ENCODE assay signal across 26 cellular contexts in the genomic region with DNA sequence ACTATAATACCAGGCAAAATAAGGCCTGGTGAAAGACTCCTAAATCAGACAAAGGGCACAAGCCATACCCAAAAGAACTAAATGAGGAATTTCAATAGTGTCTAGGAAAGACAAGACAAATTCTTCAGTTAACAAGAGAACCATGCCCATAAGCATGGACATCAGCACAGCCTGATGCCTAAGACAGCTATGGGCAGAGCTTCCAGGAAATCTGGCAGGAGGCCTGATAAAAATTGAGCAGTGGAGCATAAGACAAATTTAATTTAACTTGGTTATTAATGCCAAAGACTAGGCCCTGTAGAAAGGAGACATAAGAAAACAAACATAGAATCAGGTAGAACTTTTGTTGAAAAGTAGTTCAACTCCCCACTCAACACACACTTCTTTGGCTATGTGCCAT.
"Had no signal": no experiment of that assay in that cellular context is flagged by ENCODE, and none has a peak within 500 bp of the region (broad histone marks: within the 10 kb centered on the region; RNA-seq: fewer than 3 reads in every experiment).

No MANE protein-coding gene starts in this region.

- H3K4me3 ChIP-seq: cardiac muscle cell, MG63, SJSA1 had no signal

- FAIRE-seq: RCC 7860 had no signal

- DNase-seq: activated CD4-positive, alpha-beta T cell treated with anti-CD3 and anti-CD28 coated beads for 48 hours; activated CD4-positive, alpha-beta T cell treated with anti-CD3 and anti-CD28 coated beads, Interleukin-2, amount 50 U/mL, for 4 hours; activated CD4-positive, CD25-positive, alpha-beta regulatory T cell treated with anti-CD3 and anti-CD28 coated beads, Interleukin-2, amount 50 U/mL, for 72 hours; activated CD8-positive, alpha-beta T cell treated with anti-CD3 and anti-CD28 coated beads, Interleukin-2, amount 10 ng/mL, durations not matched to agents 7 days and 5 days; activated effector memory CD4-positive, alpha-beta T cell treated with anti-CD3 and anti-CD28 coated beads, Interleukin-2, amount 50 U/mL, for 16 hours; activated naive CD4-positive, alpha-beta T cell treated with Interleukin-2 at 50 U/mL for 16 hours; activated naive CD8-positive, alpha-beta T cell treated with anti-CD3 and anti-CD28 coated beads for 36 hours; activated T-cell treated with anti-CD3 and anti-CD28 coated beads, Interleukin-2, amount 50 U/mL, for 4 hours; brain microvascular endothelial cell; MG63; MV-4-11; NCI-H1092 treated with DMSO at 0.1 percent for 48 hours; NCI-H1417 treated with DMSO at 0.1 percent for 48 hours; NCI-H187; NCI-H2081; NCI-H2227 treated with DMSO at 0.1 percent for 48 hours; NCI-H510A; NCI-H526 treated with DMSO at 0.1 percent for 48 hours; PC-3; SHP77; SW 1271 had no signal

- ATAC-seq: activated CD8-positive, alpha-beta T cell treated with anti-CD3 and anti-CD28 coated beads, Interleukin-2, amount 10 ng/mL, durations not matched to agents 7 days and 5 days; activated T-cell treated with anti-CD3 and anti-CD28 coated beads, Interleukin-2, amount 50 U/mL, for 4 hours; PC-3; SK-N-SH treated with all-trans-retinoic acid at 6 μM for 48 hours; WTC11 had no signal
